11 cellular contexts compared by ENCODE assay signal in genomic region chrX:46587753-46588171, GRCh38. TPM values are rescaled to one million over a fixed set of nuclear protein-coding genes. Genes with fewer than 3 reads are reported as not detected.
A peak's percentile ranks its signal among the peaks of the same experiment; 100 is the strongest.
DNase-seq lines count a peak whose midpoint lies in the region; ATAC-seq and TF ChIP-seq lines count a peak whose summit lies in the region.
"Had no signal": no experiment of that assay in that cellular context is flagged by ENCODE, and none has a peak within 500 bp of the region (broad histone marks: within the 10 kb centered on the region; RNA-seq: fewer than 3 reads in every experiment).

No MANE protein-coding gene starts in this region.

- no peaks in the 10 kb centered on the region for H3K36me3 Mint-ChIP-seq in natural killer cell treated with Interleukin-12 subunit alpha and Interleukin-12 subunit beta and Interleukin-15 and Interleukin-18, amount 100 ng/mL, for 72 hours
- no peaks in the 10 kb centered on the region for H3K36me3 Mint-ChIP-seq in natural killer cell
- H3K36me3 Mint-ChIP-seq in activated naive CD8-positive, alpha-beta T cell treated with anti-CD3 and anti-CD28 coated beads, Interleukin-2, amount 50 U/mL, for 24 hours (ENCODE audit: low read depth) = no peaks in the 10 kb centered on the region

- H3K27ac Mint-ChIP-seq in natural killer cell treated with Interleukin-12 subunit alpha and Interleukin-12 subunit beta and Interleukin-15 and Interleukin-18, amount 100 ng/mL, for 72 hours = peak overlapping the region in 1 of 2 donors; percentile 43
- H3K27ac Mint-ChIP-seq in natural killer cell = peak overlapping the region in 1 of 2 donors; percentile 20
- peak overlapping the region; percentile 59 for H3K27ac Mint-ChIP-seq in activated naive CD8-positive, alpha-beta T cell treated with anti-CD3 and anti-CD28 coated beads, Interleukin-2, amount 50 U/mL, for 24 hours

- no peak overlapping the region for H3K4me3 ChIP-seq in lower leg skin (ENCODE audit: low read depth, poor library complexity, severe bottlenecking)

- in situ Hi-C loops in ACHN (cut with HindIII; ENCODE audit: low pct_ligation_motif_present, low pct_unique_long_range_greater_than_20kb, low sequenced_read_pairs) = no loop called here

- ATAC-seq in natural killer cell treated with Interleukin-12 subunit alpha and Interleukin-12 subunit beta and Interleukin-15 and Interleukin-18, amount 100 ng/mL, for 72 hours = no peak
- no peak for ATAC-seq in natural killer cell
- ATAC-seq in activated naive CD8-positive, alpha-beta T cell treated with anti-CD3 and anti-CD28 coated beads, Interleukin-2, amount 50 U/mL, for 24 hours = no peak

- H3K27me3 Mint-ChIP-seq in natural killer cell treated with Interleukin-12 subunit alpha and Interleukin-12 subunit beta and Interleukin-15 and Interleukin-18, amount 100 ng/mL, for 72 hours = peaks cover 0 to 5% of the 10 kb centered on the region in 2 donors
- H3K27me3 Mint-ChIP-seq in natural killer cell (ENCODE audit: low read depth in 2 of 2) = no peaks in the 10 kb centered on the region
- no peaks in the 10 kb centered on the region for H3K27me3 Mint-ChIP-seq in activated naive CD8-positive, alpha-beta T cell treated with anti-CD3 and anti-CD28 coated beads, Interleukin-2, amount 50 U/mL, for 24 hours

- H3K4me3 Mint-ChIP-seq in natural killer cell treated with Interleukin-12 subunit alpha and Interleukin-12 subunit beta and Interleukin-15 and Interleukin-18, amount 100 ng/mL, for 72 hours = peak overlapping the region; percentile 48
- H3K4me3 Mint-ChIP-seq in natural killer cell = no peak overlapping the region
- H3K4me3 Mint-ChIP-seq in activated naive CD8-positive, alpha-beta T cell treated with anti-CD3 and anti-CD28 coated beads, Interleukin-2, amount 50 U/mL, for 24 hours = peak overlapping the region; percentile 6

- no peak for DNase-seq in natural killer cell treated with Interleukin-12 subunit alpha and Interleukin-12 subunit beta and Interleukin-15 and Interleukin-18, amount 100 ng/mL, for 72 hours (ENCODE audit: low spot score)
- no peak for DNase-seq in natural killer cell
- no peak for DNase-seq in activated naive CD8-positive, alpha-beta T cell treated with anti-CD3 and anti-CD28 coated beads, Interleukin-2, amount 50 U/mL, for 24 hours
- DNase-seq in left kidney (ENCODE audit: low read depth, low spot score) = peak; percentile 9
- no peak for DNase-seq in ACHN
- DNase-seq in DMS79 treated with DMSO at 0.1 percent for 48 hours (lab: John Stamatoyannopoulos, UW) = no peak
- DNase-seq in NCI-H2029 (lab: John Stamatoyannopoulos, UW) = no peak
- no peak for DNase-seq in lower leg skin (ENCODE audit: low spot score in 2 of 2)
- DNase-seq: DMS 273 treated with DMSO at 0.1 percent for 48 hours, erythroblast, NCI-H774 had no signal

- H3K9me3 Mint-ChIP-seq in natural killer cell treated with Interleukin-12 subunit alpha and Interleukin-12 subunit beta and Interleukin-15 and Interleukin-18, amount 100 ng/mL, for 72 hours = no peaks in the 10 kb centered on the region
- no peaks in the 10 kb centered on the region for H3K9me3 Mint-ChIP-seq in natural killer cell
- no peaks in the 10 kb centered on the region for H3K9me3 Mint-ChIP-seq in activated naive CD8-positive, alpha-beta T cell treated with anti-CD3 and anti-CD28 coated beads, Interleukin-2, amount 50 U/mL, for 24 hours

- 19 to 25% methylated on average over 5 of the region's 5 CpGs for WGBS in lower leg skin, 2 donors

- no peak for TF ChIP-seq POLR2A in lower leg skin (IDR thresholded peaks at IDR 0.05)

- H3K4me1 Mint-ChIP-seq in natural killer cell treated with Interleukin-12 subunit alpha and Interleukin-12 subunit beta and Interleukin-15 and Interleukin-18, amount 100 ng/mL, for 72 hours (ENCODE audit: low read depth in 2 of 2) = peaks cover 14% of the 10 kb centered on the region in 2 donors
- H3K4me1 Mint-ChIP-seq in natural killer cell = peaks cover 0 to 7% of the 10 kb centered on the region in 2 donors
- H3K4me1 Mint-ChIP-seq in activated naive CD8-positive, alpha-beta T cell treated with anti-CD3 and anti-CD28 coated beads, Interleukin-2, amount 50 U/mL, for 24 hours = peaks cover 26% of the 10 kb centered on the region

- intact Hi-C loops in natural killer cell (cut with micrococcal nuclease) = no loop called here
- intact Hi-C loops in lower leg skin (cut with DNase I; ENCODE audit: low total_unique reads) = no loop called here

- no peak for TF ChIP-seq CTCF in natural killer cell (IDR thresholded peaks at IDR 0.05)
- no peak for TF ChIP-seq CTCF in lower leg skin (IDR thresholded peaks at IDR 0.05)

RNA-seq across cellular contexts. Expression of gene CHST7, which starts 14.2 kb away (rescaled TPM):
- total RNA-seq in natural killer cell treated with Interleukin-12 subunit alpha and Interleukin-12 subunit beta and Interleukin-15 and Interleukin-18, amount 100 ng/mL, for 72 hours = 1 to 10 TPM; 2.0 to 2.9 TPM
- total RNA-seq in natural killer cell (10 to 100 TPM in 2 of 3 donors, 1 to 10 TPM in 1; 8.7 to 15.9 (median 11.8) TPM), lower leg skin (10 to 100 TPM; 11.5 to 36.4 (median 19.6) TPM)

RNA-seq across cellular contexts. Expression of gene ZNF674, which starts 42.5 kb away (rescaled TPM):
- total RNA-seq in natural killer cell treated with Interleukin-12 subunit alpha and Interleukin-12 subunit beta and Interleukin-15 and Interleukin-18, amount 100 ng/mL, for 72 hours = 1 to 10 TPM; 2.2 to 4.4 TPM
- total RNA-seq in natural killer cell = 1 to 10 TPM; 2.5 to 5.3 (median 3.4) TPM
- total RNA-seq in lower leg skin = 1 to 10 TPM in 3 of 4 donors, under 1 TPM in 1; 0.76 to 2.3 (median 2.0) TPM
